Comparison of ENCODE assay signal across 28 cellular contexts in the genomic region with DNA sequence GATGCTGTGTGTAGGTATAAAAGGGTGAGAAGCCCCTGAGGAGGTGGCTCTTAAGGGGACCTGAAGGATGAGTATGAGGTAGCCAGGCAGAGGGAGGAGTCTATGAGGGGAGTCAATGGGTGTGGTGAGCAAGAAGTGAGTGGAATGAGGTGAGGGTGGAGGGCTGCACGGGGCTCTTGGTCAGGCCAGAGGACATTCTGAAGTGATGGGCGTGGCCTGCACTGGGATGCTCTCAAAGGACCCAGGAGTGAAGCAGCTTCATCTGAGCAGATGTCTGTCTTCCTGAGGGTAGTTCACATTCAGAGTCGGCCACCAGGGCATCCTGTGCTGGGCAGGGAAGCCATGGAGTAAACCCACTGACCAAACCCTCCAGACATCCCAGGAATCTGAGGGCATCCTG.
"Had no signal": no experiment of that assay in that cellular context is flagged by ENCODE, and none has a peak within 500 bp of the region (broad histone marks: within the 10 kb centered on the region; RNA-seq: fewer than 3 reads in every experiment).

No MANE protein-coding gene starts in this region.

- H3K4me3 Mint-ChIP-seq: activated B cell treated with CpG ODN at 0.5 μM for 24 hours; activated CD8-positive, alpha-beta T cell treated with anti-CD3 and anti-CD28 coated beads for 36 hours; activated naive CD8-positive, alpha-beta T cell treated with anti-CD3 and anti-CD28 coated beads for 36 hours; activated T-cell treated with anti-CD3 and anti-CD28 coated beads, Interleukin-2, amount 50 U/mL, for 4 hours; mesothelial cell of epicardium; naive thymus-derived CD4-positive, alpha-beta T cell; neural progenitor cell; T-helper 1 cell treated with Interleukin-12 subunit alpha and Interleukin-12 subunit beta and Interleukin-4 antibody, amounts not matched to agents 30 μg/mL and 1 μg/mL, for 36 hours had no signal

- H3K9me3 ChIP-seq: adrenal gland, body of pancreas, gastroesophageal sphincter, right atrium auricular region, thoracic aorta had no signal

- H3K27me3 Mint-ChIP-seq: activated B cell treated with CpG ODN at 0.5 μM for 24 hours; activated CD8-positive, alpha-beta T cell treated with anti-CD3 and anti-CD28 coated beads for 36 hours; activated naive CD8-positive, alpha-beta T cell treated with anti-CD3 and anti-CD28 coated beads for 36 hours; naive thymus-derived CD4-positive, alpha-beta T cell had no signal

- H3K36me3 Mint-ChIP-seq: activated naive CD8-positive, alpha-beta T cell treated with anti-CD3 and anti-CD28 coated beads for 36 hours; mesothelial cell of epicardium had no signal

- ATAC-seq: activated CD8-positive, alpha-beta T cell treated with anti-CD3 and anti-CD28 coated beads for 36 hours; activated T-cell treated with anti-CD3 and anti-CD28 coated beads, Interleukin-2, amount 50 U/mL, for 4 hours; body of pancreas; gastroesophageal sphincter; left colon; naive thymus-derived CD4-positive, alpha-beta T cell had no signal

- H3K27ac ChIP-seq: adrenal gland, body of pancreas, gastroesophageal sphincter, neural progenitor cell, right atrium auricular region, thoracic aorta had no signal

- H3K27me3 ChIP-seq: adrenal gland, body of pancreas, gastroesophageal sphincter, right atrium auricular region had no signal

- H3K27ac Mint-ChIP-seq: activated B cell treated with CpG ODN at 0.5 μM for 24 hours; activated CD8-positive, alpha-beta T cell treated with anti-CD3 and anti-CD28 coated beads for 36 hours; activated naive CD8-positive, alpha-beta T cell treated with anti-CD3 and anti-CD28 coated beads for 36 hours; mesothelial cell of epicardium; T-helper 1 cell treated with Interleukin-12 subunit alpha and Interleukin-12 subunit beta and Interleukin-4 antibody, amounts not matched to agents 30 μg/mL and 1 μg/mL, for 36 hours had no signal

- H3K36me3 ChIP-seq: adrenal gland, neural progenitor cell, right atrium auricular region, thoracic aorta had no signal

- DNase-seq: activated B cell treated with CpG ODN at 0.5 μM for 24 hours; activated CD4-positive, alpha-beta T cell treated with anti-CD3 and anti-CD28 coated beads, Interleukin-2, amount 50 U/mL, for 1 hour; activated CD8-positive, alpha-beta T cell treated with anti-CD3 and anti-CD28 coated beads for 36 hours; activated naive CD4-positive, alpha-beta T cell treated with Interleukin-2 at 50 U/mL for 16 hours; activated naive CD8-positive, alpha-beta T cell treated with anti-CD3 and anti-CD28 coated beads for 36 hours; activated T-cell treated with anti-CD3 and anti-CD28 coated beads, Interleukin-2, amount 50 U/mL, for 4 hours; adrenal gland; aorta; body of pancreas; cerebellar nuclear complex; cortex of kidney; head of caudate nucleus; hippocampal formation; kidney; left colon; mammary epithelial cell; naive thymus-derived CD4-positive, alpha-beta T cell; stimulated activated CD4-positive, alpha-beta T cell treated with anti-CD3 and anti-CD28 coated beads, Interleukin-15, amount 100 ng/mL, for 24 hours; stimulated activated CD4-positive, alpha-beta T cell treated with anti-CD3 and anti-CD28 coated beads, Interleukin-2, amount 100 ng/mL, for 24 hours; stimulated activated naive CD4-positive, alpha-beta T cell; T1000; trophoblast cell had no signal

- H3K4me3 ChIP-seq: adrenal gland, body of pancreas, gastroesophageal sphincter, neural progenitor cell, right atrium auricular region, thoracic aorta had no signal

- H3K9me3 Mint-ChIP-seq: activated B cell treated with CpG ODN at 0.5 μM for 24 hours; activated CD8-positive, alpha-beta T cell treated with anti-CD3 and anti-CD28 coated beads for 36 hours; activated naive CD8-positive, alpha-beta T cell treated with anti-CD3 and anti-CD28 coated beads for 36 hours; activated T-cell treated with anti-CD3 and anti-CD28 coated beads, Interleukin-2, amount 50 U/mL, for 4 hours; mesothelial cell of epicardium; neural progenitor cell; T-helper 1 cell treated with Interleukin-12 subunit alpha and Interleukin-12 subunit beta and Interleukin-4 antibody, amounts not matched to agents 30 μg/mL and 1 μg/mL, for 36 hours had no signal
